ENCODE assay signal across 24 cellular contexts in genomic region chr12:42560977-42561376, GRCh38.
"Had no signal": no experiment of that assay in that cellular context is flagged by ENCODE, and none has a peak within 500 bp of the region (broad histone marks: within the 10 kb centered on the region; RNA-seq: fewer than 3 reads in every experiment).

No MANE protein-coding gene starts in this region.

- H3K27ac ChIP-seq: body of pancreas, cardiac muscle cell, foreskin keratinocyte, hepatocyte, left lung, parathyroid adenoma, uterus had no signal

- H2AFZ ChIP-seq: hepatocyte, parathyroid adenoma had no signal

- DNase-seq: activated CD4-positive, alpha-beta memory T cell treated with anti-CD3 and anti-CD28 coated beads, Interleukin-2, amount 10 ng/mL, durations not matched to agents 7 days and 5 days; activated CD4-positive, alpha-beta T cell treated with anti-CD3 and anti-CD28 coated beads, Interleukin-2, amount 10 ng/mL, durations not matched to agents 24 days and 14 days; activated CD8-positive, alpha-beta memory T cell treated with anti-CD3 and anti-CD28 coated beads, Interleukin-2, amount 10 ng/mL, durations not matched to agents 7 days and 5 days; activated effector memory CD4-positive, alpha-beta T cell treated with anti-CD3 and anti-CD28 coated beads, Interleukin-2, amount 50 U/mL, for 16 hours; activated naive CD4-positive, alpha-beta T cell treated with anti-CD3 and anti-CD28 coated beads, Interleukin-2, amount 10 ng/mL, durations not matched to agents 7 days and 5 days; activated T-cell treated with anti-CD3 and anti-CD28 coated beads for 4 hours; anterior cingulate cortex; body of pancreas; effector CD4-positive, alpha-beta T cell; erythroblast; foreskin keratinocyte; immature natural killer cell; left lung; mammary epithelial cell; midbrain; nucleus accumbens; stimulated activated CD4-positive, alpha-beta T cell treated with anti-CD3 and anti-CD28 coated beads, Interleukin-2, amount 100 ng/mL, for 48 hours; stimulated activated CD8-positive, alpha-beta memory T cell treated with anti-CD3 and anti-CD28 coated beads, Interleukin-4, amount 100 ng/mL, for 48 hours; stimulated activated naive B cell treated with anti-CD40 and anti-IgM and Interleukin-4, amounts not matched to agents 10 μg/mL and 1 μg/mL and 100 μg/mL, for 72 hours; uterus had no signal

- H3K4me3 ChIP-seq: body of pancreas, cardiac muscle cell, hepatocyte, left lung, uterus had no signal

- H3K27me3 ChIP-seq: body of pancreas, cardiac muscle cell, foreskin keratinocyte, hepatocyte, left lung, uterus had no signal

- H3K9me3 ChIP-seq: body of pancreas, left lung, uterus had no signal

- H3K79me2 ChIP-seq: parathyroid adenoma had no signal

- H3K9ac ChIP-seq: parathyroid adenoma had no signal

- H3K4me2 ChIP-seq: hepatocyte had no signal

- ATAC-seq: activated CD8-positive, alpha-beta memory T cell treated with anti-CD3 and anti-CD28 coated beads, Interleukin-2, amount 10 ng/mL, durations not matched to agents 7 days and 5 days; body of pancreas; foreskin keratinocyte; left lung; sciatic nerve; stimulated activated naive B cell treated with anti-CD40 and anti-IgM and Interleukin-4, amounts not matched to agents 10 μg/mL and 1 μg/mL and 100 μg/mL, for 72 hours had no signal

- H3K36me3 ChIP-seq: left lung, uterus had no signal

- H3K4me1 ChIP-seq: foreskin keratinocyte, parathyroid adenoma, uterus had no signal
